ENCODE assay signal across 9 cellular contexts in the genomic region with DNA sequence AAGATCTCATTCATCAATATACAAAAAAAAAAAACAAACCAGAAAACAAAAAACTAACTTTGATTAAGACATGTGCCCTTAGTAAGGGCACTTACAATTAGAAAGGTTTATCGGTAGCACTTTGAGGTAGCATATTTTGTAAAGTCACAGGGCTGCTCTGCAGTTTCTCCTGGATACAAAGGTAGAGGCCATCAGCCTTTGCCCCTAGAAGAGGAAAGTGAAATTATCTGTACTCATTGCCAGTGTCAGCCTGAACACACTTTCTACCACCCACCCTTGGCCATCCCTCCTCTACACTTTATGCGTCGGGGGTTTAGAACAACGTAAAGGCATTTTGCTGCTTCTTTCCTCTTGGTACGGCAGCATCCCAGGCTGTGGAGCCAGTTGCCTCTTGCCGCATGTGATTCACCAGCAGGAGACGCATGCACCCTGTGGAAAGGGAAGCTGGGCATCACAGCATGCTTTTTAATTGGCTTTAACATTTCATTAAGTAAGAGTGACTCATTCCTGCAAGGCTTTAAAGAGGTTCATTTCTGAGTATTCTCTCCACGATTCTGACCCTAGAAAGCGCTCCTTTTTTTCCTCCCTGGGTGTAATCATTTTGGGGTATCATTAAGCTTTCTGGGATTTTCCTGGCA.
DNase-seq lines count a peak whose midpoint lies in the region; ATAC-seq and TF ChIP-seq lines count a peak whose summit lies in the region.
"Had no signal": no experiment of that assay in that cellular context is flagged by ENCODE, and none has a peak within 500 bp of the region (broad histone marks: within the 10 kb centered on the region; RNA-seq: fewer than 3 reads in every experiment).

No MANE protein-coding gene starts in this region.

- H3K9me3 Mint-ChIP-seq in activated naive CD8-positive, alpha-beta T cell treated with anti-CD3 and anti-CD28 coated beads for 36 hours = no peaks in the 10 kb centered on the region

- peak in 1 of 5 donors; percentile 18 for DNase-seq in heart left ventricle
- DNase-seq in left ventricle myocardium superior = no peak
- no peak for DNase-seq in activated naive CD8-positive, alpha-beta T cell treated with anti-CD3 and anti-CD28 coated beads for 36 hours
- DNase-seq in upper lobe of right lung = no peak
- no peak for DNase-seq in activated CD4-positive, alpha-beta T cell treated with anti-CD3 and anti-CD28 coated beads for 1 hour
- no peak for DNase-seq in spleen
- DNase-seq: heart right ventricle had no signal

- H3K4me1 Mint-ChIP-seq in activated naive CD8-positive, alpha-beta T cell treated with anti-CD3 and anti-CD28 coated beads for 36 hours = peaks cover 32% of the 10 kb centered on the region

- H3K4me1 ChIP-seq in heart left ventricle (peaks cover 0 to 68% (median 19%) of the 10 kb centered on the region in 12 donors), iPS-20b (ENCODE audit: insufficient read depth, low read length) (peaks cover 29% of the 10 kb centered on the region), upper lobe of right lung (peaks cover 40% of the 10 kb centered on the region), spleen (peaks cover 12 to 65% (median 36%) of the 10 kb centered on the region in 6 donors)

- WGBS in heart left ventricle, 4 donors = 81 to 87% (median 84%) methylated on average over 9 of the region's 9 CpGs
- WGBS in spleen, 5 donors = 60 to 81% (median 73%) methylated on average over 9 of the region's 9 CpGs

- intact Hi-C loops in heart left ventricle (cut with DNase I) = loop anchor here in 2 of 10 donors (5.0 to 10.0 kb wide), 2 partner anchors 46 to 49 kb away; no protein-coding TSS in a partner anchor
- intact Hi-C loops in left ventricle myocardium superior (cut with micrococcal nuclease) = no loop called here
- intact Hi-C loops in upper lobe of right lung (cut with DNase I) = no loop called here
- intact Hi-C loops in spleen (cut with DNase I; ENCODE audit: low total_unique reads) = no loop called here

- ATAC-seq in heart left ventricle (peak in 3 of 4 donors; percentile 25 to 41 (median 30)), left ventricle myocardium superior (no peak), upper lobe of right lung (peak; percentile 71), GM18861 (IDR thresholded peaks at IDR 0.05; ENCODE audit: unreplicated experiment) (no peak)

- TF ChIP-seq POLR2A in heart left ventricle (IDR thresholded peaks at IDR 0.05) = no peak
- TF ChIP-seq POLR2A in spleen (IDR thresholded peaks at IDR 0.05) = no peak

- peak overlapping the region; percentile 56; the same call in 1 of the 2 replicates for H3K9ac ChIP-seq in iPS-20b (ENCODE audit: low read depth, low read length)

- H3K36me3 ChIP-seq in heart left ventricle = peaks cover 0 to 46% (median 0%) of the 10 kb centered on the region in 9 donors
- peaks cover 42% of the 10 kb centered on the region for H3K36me3 ChIP-seq in iPS-20b (ENCODE audit: insufficient read depth, low read depth, low read length)
- H3K36me3 ChIP-seq in upper lobe of right lung = peaks cover 40% of the 10 kb centered on the region
- peaks cover 0 to 68% (median 17%) of the 10 kb centered on the region in 6 donors for H3K36me3 ChIP-seq in spleen

- H3K9me3 ChIP-seq in heart left ventricle (no peaks in the 10 kb centered on the region), iPS-20b (ENCODE audit: insufficient read depth, low read depth, low read length) (no peaks in the 10 kb centered on the region), upper lobe of right lung (no peaks in the 10 kb centered on the region), spleen (no peaks in the 10 kb centered on the region)
- H3K9me3 ChIP-seq: heart right ventricle had no signal

- peaks cover 38% of the 10 kb centered on the region for H3K36me3 Mint-ChIP-seq in activated naive CD8-positive, alpha-beta T cell treated with anti-CD3 and anti-CD28 coated beads for 36 hours

- no peaks in the 10 kb centered on the region for H3K27me3 Mint-ChIP-seq in activated naive CD8-positive, alpha-beta T cell treated with anti-CD3 and anti-CD28 coated beads for 36 hours

- peak overlapping the region; percentile 42 for H3K27ac Mint-ChIP-seq in activated naive CD8-positive, alpha-beta T cell treated with anti-CD3 and anti-CD28 coated beads for 36 hours

- TF ChIP-seq CTCF in heart left ventricle (IDR thresholded peaks at IDR 0.05) (peak in 5 of 12 donors; percentile 6 to 32 (median 26)), upper lobe of right lung (IDR thresholded peaks at IDR 0.05) (peak; percentile 24), spleen (IDR thresholded peaks at IDR 0.05 in 8 of 11, conservative IDR thresholded peaks at IDR 0.05 in 3 of 11) (peak in 2 of 11 experiments; percentile 7 to 18)

- H3K4me3 Mint-ChIP-seq in activated naive CD8-positive, alpha-beta T cell treated with anti-CD3 and anti-CD28 coated beads for 36 hours = no peak overlapping the region

- peak overlapping the region in 1 of 12 donors; percentile 73 for H3K27ac ChIP-seq in heart left ventricle
- H3K27ac ChIP-seq in iPS-20b (ENCODE audit: low read length) = no peak overlapping the region
- H3K27ac ChIP-seq in upper lobe of right lung = peak overlapping the region; percentile 15
- peak overlapping the region in 3 of 8 donors; percentile 29 to 69 (median 55) for H3K27ac ChIP-seq in spleen

- H3K27me3 ChIP-seq in heart left ventricle (no peaks in the 10 kb centered on the region), iPS-20b (ENCODE audit: insufficient read depth, low read length) (no peaks in the 10 kb centered on the region), upper lobe of right lung (no peaks in the 10 kb centered on the region), spleen (replicated peaks in 1 of 7) (no peaks in the 10 kb centered on the region)
- H3K27me3 ChIP-seq: heart right ventricle had no signal

- no peak overlapping the region for H3K4me3 ChIP-seq in heart left ventricle
- no peak overlapping the region; the same call in 1 of the 2 replicates for H3K4me3 ChIP-seq in iPS-20b (ENCODE audit: low read length)
- H3K4me3 ChIP-seq in upper lobe of right lung = no peak overlapping the region
- H3K4me3 ChIP-seq in spleen = no peak overlapping the region
- H3K4me3 ChIP-seq: heart right ventricle had no signal

Comparison
In these comparisons a context has a peak if more than half of its experiments do, and no peak if none do; other contexts are left out.
1. ATAC-seq: peak in heart left ventricle (3 of 4) and upper lobe of right lung (single experiment); none in left ventricle myocardium superior (single experiment) and GM18861 (single experiment).